Comparison of ENCODE assay signal across 1 cellular context in genomic region chr10:52314007-52314821, GRCh38.
TF ChIP-seq lines count a peak whose summit lies in the region.

A gene with protein sequence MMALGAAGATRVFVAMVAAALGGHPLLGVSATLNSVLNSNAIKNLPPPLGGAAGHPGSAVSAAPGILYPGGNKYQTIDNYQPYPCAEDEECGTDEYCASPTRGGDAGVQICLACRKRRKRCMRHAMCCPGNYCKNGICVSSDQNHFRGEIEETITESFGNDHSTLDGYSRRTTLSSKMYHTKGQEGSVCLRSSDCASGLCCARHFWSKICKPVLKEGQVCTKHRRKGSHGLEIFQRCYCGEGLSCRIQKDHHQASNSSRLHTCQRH (plus strand): TSS chr10:52314281. CDS start chr10:52314435, 154 bp downstream.

TF ChIP-seq in WTC11, 78 proteins besides CTCF, POLR2A, EP300 and RAD21 (continued from another document):
- TF ChIP-seq, protein P1, sequence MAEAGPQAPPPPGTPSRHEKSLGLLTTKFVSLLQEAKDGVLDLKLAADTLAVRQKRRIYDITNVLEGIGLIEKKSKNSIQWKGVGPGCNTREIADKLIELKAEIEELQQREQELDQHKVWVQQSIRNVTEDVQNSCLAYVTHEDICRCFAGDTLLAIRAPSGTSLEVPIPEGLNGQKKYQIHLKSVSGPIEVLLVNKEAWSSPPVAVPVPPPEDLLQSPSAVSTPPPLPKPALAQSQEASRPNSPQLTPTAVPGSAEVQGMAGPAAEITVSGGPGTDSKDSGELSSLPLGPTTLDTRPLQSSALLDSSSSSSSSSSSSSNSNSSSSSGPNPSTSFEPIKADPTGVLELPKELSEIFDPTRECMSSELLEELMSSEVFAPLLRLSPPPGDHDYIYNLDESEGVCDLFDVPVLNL (CRISPR knock-in tag; IDR thresholded peaks at IDR 0.05; ENCODE audit: borderline replicate concordance, low read depth) = no peak
- no peak for TF ChIP-seq ATF1 (CRISPR knock-in tag; IDR thresholded peaks at IDR 0.05)
- no peak for TF ChIP-seq HMGA2 (CRISPR knock-in tag; IDR thresholded peaks at IDR 0.05)
- TF ChIP-seq GABPB1 (CRISPR knock-in tag; IDR thresholded peaks at IDR 0.05) = no peak
- TF ChIP-seq, protein P2, sequence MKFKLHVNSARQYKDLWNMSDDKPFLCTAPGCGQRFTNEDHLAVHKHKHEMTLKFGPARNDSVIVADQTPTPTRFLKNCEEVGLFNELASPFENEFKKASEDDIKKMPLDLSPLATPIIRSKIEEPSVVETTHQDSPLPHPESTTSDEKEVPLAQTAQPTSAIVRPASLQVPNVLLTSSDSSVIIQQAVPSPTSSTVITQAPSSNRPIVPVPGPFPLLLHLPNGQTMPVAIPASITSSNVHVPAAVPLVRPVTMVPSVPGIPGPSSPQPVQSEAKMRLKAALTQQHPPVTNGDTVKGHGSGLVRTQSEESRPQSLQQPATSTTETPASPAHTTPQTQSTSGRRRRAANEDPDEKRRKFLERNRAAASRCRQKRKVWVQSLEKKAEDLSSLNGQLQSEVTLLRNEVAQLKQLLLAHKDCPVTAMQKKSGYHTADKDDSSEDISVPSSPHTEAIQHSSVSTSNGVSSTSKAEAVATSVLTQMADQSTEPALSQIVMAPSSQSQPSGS (CRISPR knock-in tag; IDR thresholded peaks at IDR 0.05; ENCODE audit: borderline replicate concordance, low read depth) = no peak
- 0 out of 2 replicates have a peak, but pooled peaks have one; percentile 42 for TF ChIP-seq FOXP1 (CRISPR knock-in tag; IDR thresholded peaks at IDR 0.05; ENCODE audit: borderline replicate concordance)
- TF ChIP-seq ZNF423 (CRISPR knock-in tag; IDR thresholded peaks at IDR 0.05) = no peak; the same call in 1 of the 2 replicates
- 0 out of 2 replicates have a peak, but pooled peaks have one; percentile 47 for TF ChIP-seq ERG (CRISPR knock-in tag; IDR thresholded peaks at IDR 0.05)
- TF ChIP-seq NFATC4 (CRISPR knock-in tag; IDR thresholded peaks at IDR 0.05) = no peak
- no peak for TF ChIP-seq PRRX2 (CRISPR knock-in tag; IDR thresholded peaks at IDR 0.05)
- TF ChIP-seq CDX4 (CRISPR knock-in tag; IDR thresholded peaks at IDR 0.05; ENCODE audit: borderline replicate concordance) = no peak
- TF ChIP-seq ZBTB21 (CRISPR knock-in tag; IDR thresholded peaks at IDR 0.05; ENCODE audit: borderline replicate concordance) = no peak
- no peak for TF ChIP-seq USF1 (CRISPR knock-in tag; IDR thresholded peaks at IDR 0.05)
